26 cellular contexts compared by ENCODE assay signal in genomic region chr12:132324841-132325732, GRCh38. TPM values are rescaled to one million over a fixed set of nuclear protein-coding genes. Genes with fewer than 3 reads are reported as not detected.
DNase-seq lines count a peak whose midpoint lies in the region; ATAC-seq and TF ChIP-seq lines count a peak whose summit lies in the region.
"Had no signal": no experiment of that assay in that cellular context is flagged by ENCODE, and none has a peak within 500 bp of the region (broad histone marks: within the 10 kb centered on the region; RNA-seq: fewer than 3 reads in every experiment).

No MANE protein-coding gene starts in this region.

- peaks cover 18% of the 10 kb centered on the region for H3K4me1 Mint-ChIP-seq in chondrocyte (ENCODE audit: low read depth)

- H3K4me1 ChIP-seq in right cardiac atrium (ENCODE audit: control insufficient read depth, insufficient read depth, low read length) (no peaks in the 10 kb centered on the region), osteoblast (ENCODE audit: insufficient read depth, low read length) (peaks cover 14% of the 10 kb centered on the region), Karpas-422 (ENCODE audit: low read length) (no peaks in the 10 kb centered on the region)

- no peaks in the 10 kb centered on the region for H3K36me3 Mint-ChIP-seq in chondrocyte (ENCODE audit: low read depth)
- H3K36me3 Mint-ChIP-seq: CD4-positive, CD25-positive, alpha-beta regulatory T cell had no signal

- H3K4me2 ChIP-seq in osteoblast (ENCODE audit: insufficient read depth, low read length) (no peak overlapping the region), Karpas-422 (ENCODE audit: low read depth, low read length, poor library complexity, severe bottlenecking) (no peak overlapping the region)
- H3K4me2 ChIP-seq: SK-N-SH had no signal

- H2AFZ ChIP-seq in osteoblast (ENCODE audit: low read length) = no peak overlapping the region
- H2AFZ ChIP-seq in Karpas-422 (ENCODE audit: low read length) = no peak overlapping the region

- DNase-seq in right cardiac atrium = peak in 2 of 3 donors; percentile 22 to 29
- no peak for DNase-seq in cardiac septum (ENCODE audit: low spot score)
- peak; percentile 85 for DNase-seq in chondrocyte (ENCODE audit: low spot score)
- DNase-seq in osteoblast (ENCODE audit: insufficient read length, low spot score, missing footprints) = peak; percentile 92
- no peak for DNase-seq in Kasumi-1 (lab: John Stamatoyannopoulos, UW)
- no peak for DNase-seq in SKM-1 (lab: John Stamatoyannopoulos, UW; ENCODE audit: unreplicated experiment)
- no peak for DNase-seq in Karpas-422
- DNase-seq: 8988T; ACHN; CD4-positive, CD25-positive, alpha-beta regulatory T cell; COR-L47; DMS53; NCI-H1092 treated with DMSO at 0.1 percent for 48 hours; NCI-H1436; NCI-H187; NCI-H2081 treated with DMSO at 0.1 percent for 48 hours; NCI-H2171; NCI-H226; NCI-H510A; NCI-H69; SK-N-SH had no signal

- H3K27ac ChIP-seq in right cardiac atrium (ENCODE audit: low read length) = no peak overlapping the region
- no peak overlapping the region for H3K27ac ChIP-seq in osteoblast (ENCODE audit: low read depth, low read length)
- no peak overlapping the region for H3K27ac ChIP-seq in Karpas-422 (ENCODE audit: low read length)
- H3K27ac ChIP-seq: HL-60 had no signal

- ATAC-seq in right cardiac atrium = no peak
- ATAC-seq: GM12878, Panc1 had no signal

- H3K36me3 ChIP-seq in osteoblast (ENCODE audit: insufficient read depth, low read length) (no peaks in the 10 kb centered on the region), Karpas-422 (ENCODE audit: insufficient read depth, low read length) (no peaks in the 10 kb centered on the region)

- no peaks in the 10 kb centered on the region for H3K9me3 Mint-ChIP-seq in chondrocyte (ENCODE audit: low read depth)

- WGBS in right cardiac atrium = 85% methylated on average over 28 of the region's 28 CpGs

- H3K79me2 ChIP-seq in osteoblast (ENCODE audit: insufficient read depth, low read length) = no peaks in the 10 kb centered on the region
- H3K79me2 ChIP-seq in Karpas-422 (ENCODE audit: low read length) = no peaks in the 10 kb centered on the region

- TF ChIP-seq CTCF in chondrocyte (IDR thresholded peaks at IDR 0.05) = no peak
- TF ChIP-seq CTCF in osteoblast (IDR thresholded peaks at IDR 0.05; ENCODE audit: extremely low read depth, low read depth, low read length) = no peak

- no peaks in the 10 kb centered on the region for H3K27me3 ChIP-seq in right cardiac atrium (ENCODE audit: control insufficient read depth, insufficient read depth)
- H3K27me3 ChIP-seq in osteoblast (ENCODE audit: insufficient read depth, low read length) = peaks cover 18% of the 10 kb centered on the region
- no peaks in the 10 kb centered on the region for H3K27me3 ChIP-seq in Karpas-422 (ENCODE audit: low read length)

- H3K27me3 Mint-ChIP-seq in chondrocyte (ENCODE audit: low read depth) = peaks cover 32% of the 10 kb centered on the region

- H3K4me3 Mint-ChIP-seq in chondrocyte (ENCODE audit: unreplicated experiment) = no peak overlapping the region

- intact Hi-C loops in right cardiac atrium (cut with DNase I) = no loop called here
- intact Hi-C loops in cardiac septum (cut with DNase I) = no loop called here

- H3K27ac Mint-ChIP-seq in chondrocyte (ENCODE audit: unreplicated experiment) = no peak overlapping the region

- no peak overlapping the region for H3K4me3 ChIP-seq in right cardiac atrium (ENCODE audit: low read length)
- no peak overlapping the region for H3K4me3 ChIP-seq in osteoblast (ENCODE audit: insufficient read depth, low read length)
- H3K4me3 ChIP-seq in Karpas-422 (ENCODE audit: low read length) = no peak overlapping the region
- H3K4me3 ChIP-seq: GM12878 had no signal

- no peak overlapping the region for H3K9ac ChIP-seq in Karpas-422 (ENCODE audit: low read length)
- H3K9ac ChIP-seq: SK-N-SH had no signal

- H4K20me1 ChIP-seq in osteoblast (ENCODE audit: insufficient read depth, low read length) (no peaks in the 10 kb centered on the region), Karpas-422 (ENCODE audit: insufficient read depth, low read depth, low read length) (no peaks in the 10 kb centered on the region)

- no peaks in the 10 kb centered on the region for H3K9me3 ChIP-seq in right cardiac atrium (ENCODE audit: control insufficient read depth, low read length)
- no peaks in the 10 kb centered on the region for H3K9me3 ChIP-seq in osteoblast (ENCODE audit: low read depth, low read length)
- H3K9me3 ChIP-seq in Karpas-422 (ENCODE audit: low read length) = no peaks in the 10 kb centered on the region
- H3K9me3 ChIP-seq: SK-N-SH had no signal

- H3K9me2 ChIP-seq in Karpas-422 (replicated peaks; ENCODE audit: insufficient read depth, low read length) = no peaks in the 10 kb centered on the region
- H3K9me2 ChIP-seq: SK-N-SH had no signal

RNA-seq across cellular contexts. Expression of gene GALNT9, which starts 4.3 kb away (rescaled TPM):
- total RNA-seq in right cardiac atrium (under 1 TPM in 2 of 4 donors, not detected in 2; 0.14 to 0.21 TPM), cardiac septum (not detected), chondrocyte (0.15 to 0.29 TPM in 2 of 3 replicates, not detected in the other), osteoblast (0.36 and 1.2 TPM in 2 replicates)
- polyA plus RNA-seq in right cardiac atrium = 0.05 TPM
- total RNA-seq in Karpas-422 (2014; rRNA removed; shearing (Covaris generic); ENCODE audit: low replicate concordance) = not detected in 2 replicates
- total RNA-seq: GM12878, M059J had no signal
- polyA plus RNA-seq: BJ, SK-N-SH had no signal

Comparison
In these comparisons a context has a peak if more than half of its experiments do, and no peak if none do; other contexts are left out.
1. DNase-seq: peak in right cardiac atrium (2 of 3), chondrocyte (single experiment) and osteoblast (single experiment); none in cardiac septum (single experiment), Kasumi-1 (0 of 2), SKM-1 (single experiment) and Karpas-422 (single experiment).